ENCODE assay signal across 1 cellular context in the genomic region with DNA sequence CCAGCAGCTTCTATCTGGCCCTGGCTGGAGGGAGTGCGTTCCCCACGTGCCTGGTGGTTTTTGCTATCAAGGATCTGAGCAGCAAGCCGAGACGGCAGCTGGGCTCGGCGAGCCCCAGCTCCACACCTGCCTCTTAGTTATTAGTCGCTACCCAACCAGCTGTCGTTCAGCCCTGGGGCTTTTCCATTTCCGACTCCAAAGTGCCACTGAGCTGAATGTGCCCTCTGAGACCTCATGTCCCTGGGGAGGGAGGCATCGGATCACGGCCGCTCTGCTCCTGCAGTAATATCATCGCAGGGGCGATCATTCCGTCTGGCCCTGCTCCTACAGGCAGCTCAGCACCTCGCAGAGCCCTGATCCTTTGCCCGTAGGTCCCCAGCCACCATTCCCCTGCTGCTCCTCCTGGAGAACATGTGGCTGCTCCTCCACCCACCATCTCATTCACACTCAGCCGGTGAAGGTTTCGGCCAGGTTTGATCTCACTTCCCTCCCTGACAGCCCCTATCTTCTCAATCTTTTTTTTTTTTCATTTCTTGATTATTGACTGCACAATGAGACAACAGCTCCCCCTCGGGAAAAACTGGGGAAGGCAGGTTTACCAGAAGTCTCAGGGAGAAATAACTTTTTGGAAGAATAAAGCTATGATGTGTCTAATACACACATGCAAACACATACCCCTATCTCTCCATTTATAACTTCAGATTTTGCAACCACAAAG.
A peak's percentile ranks its signal among the peaks of the same experiment; 100 is the strongest.
TF ChIP-seq lines count a peak whose summit lies in the region.

No MANE protein-coding gene starts in this region.

TF ChIP-seq in HepG2, 621 proteins besides CTCF, POLR2A, EP300 and RAD21 (continued from another document):
- no peak for TF ChIP-seq SMARCE1 (IDR thresholded peaks at IDR 0.05; ENCODE audit: borderline replicate concordance)
- TF ChIP-seq AGO2 (optimal IDR thresholded peaks at IDR 0.05; ENCODE audit: low read depth, low read length) = peak; percentile 49
TF ChIP-seq in HepG2: peak in this region for 6.
